In the genomic region with DNA sequence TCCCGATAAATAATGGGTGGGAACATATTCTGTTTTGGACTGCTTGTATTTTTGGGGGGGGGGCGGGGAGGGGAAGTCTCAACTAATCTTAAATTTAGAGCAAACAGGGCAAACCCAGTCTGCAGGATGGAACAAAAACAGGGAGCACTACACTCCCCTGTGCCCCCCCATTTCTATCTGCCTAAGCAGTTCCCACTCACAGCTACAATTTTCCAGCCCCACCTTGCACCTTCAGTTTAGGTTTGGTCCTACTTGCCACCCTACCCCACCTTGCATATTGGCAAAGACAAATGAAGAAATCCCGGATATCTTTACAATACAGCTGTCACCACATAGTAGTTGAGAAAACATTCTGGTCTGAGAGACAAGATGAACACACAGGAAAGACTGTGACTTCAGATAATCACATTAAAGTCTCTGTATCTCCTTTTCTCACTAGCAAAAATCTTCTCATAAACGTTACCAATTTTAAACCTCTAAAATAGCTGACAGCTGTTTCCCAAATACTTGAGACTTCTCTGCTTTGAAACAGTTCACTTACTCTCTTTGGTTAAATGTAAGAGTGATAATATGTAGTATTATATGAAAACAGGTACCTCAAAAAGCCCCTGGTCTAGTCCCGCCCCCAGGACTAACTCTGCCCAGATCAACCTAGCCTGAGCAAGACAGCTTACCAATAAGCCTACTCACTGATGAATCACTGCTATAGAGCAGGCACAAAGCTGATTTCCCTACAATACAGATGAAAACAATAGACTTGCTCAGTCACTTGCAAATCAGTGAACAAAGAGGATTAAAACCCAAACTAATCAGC, we compare ENCODE assay signal across 8 cellular contexts. TPM values are rescaled to one million over a fixed set of nuclear protein-coding genes. Genes with fewer than 3 reads are reported as not detected.
A peak's percentile ranks its signal among the peaks of the same experiment; 100 is the strongest.
DNase-seq lines count a peak whose midpoint lies in the region; ATAC-seq and TF ChIP-seq lines count a peak whose summit lies in the region.

No MANE protein-coding gene starts in this region.

- no peak for DNase-seq in RWPE2 (ENCODE audit: low spot score)
- peak; percentile 66 for DNase-seq in mammary epithelial cell
- peak; percentile 21 to 33 for DNase-seq in stimulated activated CD8-positive, alpha-beta memory T cell treated with anti-CD3 and anti-CD28 coated beads, Interleukin-15, amount 100 ng/mL, for 4 hours (ENCODE audit: low read depth in 2 of 2)
- no peak for DNase-seq in MV-4-11 (lab: John Stamatoyannopoulos, UW)
- no peak for DNase-seq in T1000 (lab: John Stamatoyannopoulos, UW)

- H3K4me3 ChIP-seq in RWPE2 (ENCODE audit: severe bottlenecking) (no peak overlapping the region), mammary epithelial cell (replicated peaks in 1 of 3; ENCODE audit: insufficient read depth in 1 of 3, low read depth in 2 of 3, low read length in 3 of 3) (no peak overlapping the region)

- dilution Hi-C loops in mammary epithelial cell (cut with HindIII; ENCODE audit: low sequenced_read_pairs): no loop called here

- H2AFZ ChIP-seq in mammary epithelial cell (ENCODE audit: low read depth, low read length): no peak overlapping the region

- H3K9me3 ChIP-seq in RWPE2 (ENCODE audit: severe bottlenecking) (no peaks in the 10 kb centered on the region), mammary epithelial cell (replicated peaks; ENCODE audit: insufficient read depth, low read length) (no peaks in the 10 kb centered on the region)

- BruUV-seq in mammary epithelial cell (replicated peaks; lab: Mats Ljungman, UMichigan): no TSS peak

- no peak overlapping the region for H3K4me2 ChIP-seq in mammary epithelial cell (ENCODE audit: insufficient read depth, low read depth, low read length)

- H4K20me1 ChIP-seq in mammary epithelial cell (ENCODE audit: insufficient read depth, low read length): no peaks in the 10 kb centered on the region

- WGBS in mammary epithelial cell (ENCODE audit: low coverage, missing lambda C conversion rate): 63% methylated on average over 4 of the region's 5 CpGs

- no peaks in the 10 kb centered on the region for H3K79me2 ChIP-seq in mammary epithelial cell (ENCODE audit: insufficient read depth, low read length)

- CTCF ChIA-PET in mammary epithelial cell (lab: Charles Lee; ENCODE audit: low non-redundant PET): interaction anchor here (0.6 to 1.0 kb wide), 2 partner anchors 51 to 53 kb away, joined by 4 to 5 read pairs; no protein-coding TSS in a partner anchor

- no peak overlapping the region for H3K9ac ChIP-seq in mammary epithelial cell (ENCODE audit: insufficient read depth, low read length)

- H3K27me3 ChIP-seq in RWPE2 (ENCODE audit: insufficient read depth, poor library complexity, severe bottlenecking) (no peaks in the 10 kb centered on the region), mammary epithelial cell (ENCODE audit: insufficient read depth, low read length) (no peaks in the 10 kb centered on the region)

- intact Hi-C loops in mammary epithelial cell (cut with micrococcal nuclease): no loop called here

- H3K36me3 ChIP-seq in RWPE2 (ENCODE audit: low read depth) (peaks cover 29% of the 10 kb centered on the region), mammary epithelial cell (ENCODE audit: insufficient read depth, low read length) (no peaks in the 10 kb centered on the region)

- H3K27ac ChIP-seq in RWPE2 (ENCODE audit: poor library complexity, severe bottlenecking) (no peak overlapping the region), mammary epithelial cell (ENCODE audit: insufficient read depth, low read depth, low read length) (no peak overlapping the region)

- ATAC-seq in GM21576 (IDR thresholded peaks at IDR 0.05; ENCODE audit: unreplicated experiment) (peak; percentile 69), RWPE2 (ENCODE audit: low read depth) (peak; percentile 87), GM19455 (IDR thresholded peaks at IDR 0.05; ENCODE audit: unreplicated experiment) (no peak), GM21737 (IDR thresholded peaks at IDR 0.05; ENCODE audit: unreplicated experiment) (no peak)

- H3K4me1 ChIP-seq in RWPE2 (ENCODE audit: insufficient read depth, poor library complexity, severe bottlenecking) (peaks cover 9% of the 10 kb centered on the region), mammary epithelial cell (ENCODE audit: insufficient read depth, low read length) (peaks cover 12% of the 10 kb centered on the region)

- TF ChIP-seq CTCF in RWPE2 (IDR thresholded peaks at IDR 0.05; ENCODE audit: poor library complexity, severe bottlenecking) (no peak), mammary epithelial cell (conservative IDR thresholded peaks at IDR 0.05 in 1 of 2, IDR thresholded peaks at IDR 0.05 in 1 of 2; ENCODE audit: extremely low read depth in 1 of 2, insufficient read depth in 1 of 2, low read depth in 1 of 2, low read length in 2 of 2) (no peak)

- in situ Hi-C loops in mammary epithelial cell (cut with MboI; ENCODE audit: low sequenced_read_pairs in 2 of 2): no loop called here

RNA-seq across cellular contexts. Expression of a gene that starts 5.2 kb away (rescaled TPM):
- total RNA-seq in mammary epithelial cell: 10 to 100 TPM; 14.4 to 14.8 TPM
- 5.6 TPM for polyA plus RNA-seq in mammary epithelial cell
- polyA minus RNA-seq in mammary epithelial cell: 45.4 TPM

Comparison
In these comparisons a context has a peak if more than half of its experiments do, and no peak if none do; other contexts are left out.
1. ATAC-seq: peak in GM21576 (single experiment) and RWPE2 (single experiment); none in GM19455 (single experiment) and GM21737 (single experiment).
2. DNase-seq: peak in mammary epithelial cell (single experiment) and stimulated activated CD8-positive, alpha-beta memory T cell treated with anti-CD3 and anti-CD28 coated beads, Interleukin-15, amount 100 ng/mL, for 4 hours (2 of 2); none in RWPE2 (single experiment), MV-4-11 (single experiment) and T1000 (single experiment).